In the genomic region with DNA sequence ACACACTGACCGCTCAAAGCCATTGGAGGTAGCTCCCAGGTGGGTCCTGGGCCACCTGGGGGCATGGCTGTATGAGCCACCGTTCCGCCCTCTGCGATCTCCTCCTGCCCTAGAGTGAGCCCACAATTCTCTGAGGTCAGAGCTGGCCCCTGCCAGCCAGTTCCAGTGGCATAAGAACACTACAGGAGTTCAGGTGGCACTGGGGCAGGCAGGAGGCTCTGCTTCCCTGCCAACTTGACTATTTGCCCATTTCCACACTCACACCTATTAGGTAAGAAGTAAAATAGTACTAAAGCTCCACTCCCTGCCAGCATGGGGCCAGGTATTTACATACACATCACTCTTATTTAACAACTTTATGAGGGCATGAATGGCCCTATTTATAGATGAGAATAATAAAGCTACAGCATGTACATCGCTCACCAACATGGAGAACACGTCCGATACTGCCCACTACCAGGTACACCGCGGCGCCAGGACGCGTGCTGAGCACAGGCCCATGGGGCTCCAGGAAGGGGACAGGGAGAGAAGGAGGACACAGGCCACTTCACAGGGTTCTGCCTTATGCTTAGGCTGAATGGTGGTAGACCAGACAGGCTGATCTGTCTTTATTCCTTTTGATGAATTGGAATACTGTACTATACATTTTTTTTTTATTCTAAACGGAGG, we compare ENCODE assay signal across 18 cellular contexts. TPM values are rescaled to one million over a fixed set of nuclear protein-coding genes. Genes with fewer than 3 reads are reported as not detected.
A peak's percentile ranks its signal among the peaks of the same experiment; 100 is the strongest.
DNase-seq lines count a peak whose midpoint lies in the region; ATAC-seq and TF ChIP-seq lines count a peak whose summit lies in the region.
"Had no signal": no experiment of that assay in that cellular context is flagged by ENCODE, and none has a peak within 500 bp of the region (broad histone marks: within the 10 kb centered on the region; RNA-seq: fewer than 3 reads in every experiment).

No MANE protein-coding gene starts in this region.

- H3K9me3 ChIP-seq in PC-3 (ENCODE audit: low read length), result no peaks in the 10 kb centered on the region
- H3K9me3 ChIP-seq: tibial nerve had no signal

- no peaks in the 10 kb centered on the region for H3F3A ChIP-seq in PC-3 (ENCODE audit: low read length, unreplicated experiment)

- no peaks in the 10 kb centered on the region for H3K36me3 ChIP-seq in PC-3 (ENCODE audit: low read depth, low read length)
- H3K36me3 ChIP-seq: cardiac muscle cell, tibial nerve had no signal

- ATAC-seq in activated CD4-positive, alpha-beta T cell treated with anti-CD3 and anti-CD28 coated beads for 36 hours, result no peak
- peak; percentile 24; the same call in 1 of the 2 replicates for ATAC-seq in PC-3
- no peak for ATAC-seq in stimulated activated memory B cell treated with anti-CD40 and anti-IgM and Interleukin-4, amounts not matched to agents 10 μg/mL and 1 μg/mL and 100 μg/mL, for 72 hours
- ATAC-seq in HG03439 (IDR thresholded peaks at IDR 0.05; ENCODE audit: unreplicated experiment), result no peak
- no peak for ATAC-seq in Right ventricle myocardium superior (ENCODE audit: poor library complexity)

- no peaks in the 10 kb centered on the region for H3K27me3 Mint-ChIP-seq in activated CD4-positive, alpha-beta T cell treated with anti-CD3 and anti-CD28 coated beads for 36 hours
- H3K27me3 Mint-ChIP-seq in immature natural killer cell (ENCODE audit: low read depth in 3 of 3), result peaks cover 0 to 6% (median 0%) of the 10 kb centered on the region in 3 donors
- H3K27me3 Mint-ChIP-seq in stimulated activated memory B cell treated with anti-CD40 and anti-IgM and Interleukin-4, amounts not matched to agents 10 μg/mL and 1 μg/mL and 100 μg/mL, for 72 hours, result no peaks in the 10 kb centered on the region

- CTCF ChIA-PET in activated CD4-positive, alpha-beta T cell treated with anti-CD3 and anti-CD28 coated beads for 36 hours (lab: Charles Lee), result interaction anchor here (1.3 to 2.2 kb wide), 2 partner anchors 75 to 335 kb away, joined by 4 to 10 read pairs; no protein-coding TSS in a partner anchor
- CTCF ChIA-PET in PC-3 (lab: Charles Lee), result interaction anchor here (1.1 kb wide), 1 partner anchor 26 kb away, joined by 3 read pairs; the partner anchor contains the start of gene PISD

- H3K27ac Mint-ChIP-seq in activated CD4-positive, alpha-beta T cell treated with anti-CD3 and anti-CD28 coated beads for 36 hours, result peak overlapping the region; percentile 58
- peak overlapping the region in 5 of 6 donors; percentile 57 to 80 (median 70) for H3K27ac Mint-ChIP-seq in immature natural killer cell
- peak overlapping the region; percentile 40 for H3K27ac Mint-ChIP-seq in stimulated activated memory B cell treated with anti-CD40 and anti-IgM and Interleukin-4, amounts not matched to agents 10 μg/mL and 1 μg/mL and 100 μg/mL, for 72 hours

- intact Hi-C loops in activated CD4-positive, alpha-beta T cell treated with anti-CD3 and anti-CD28 coated beads for 36 hours (cut with DNase I, micrococcal nuclease), result loop anchor here (2.0 to 10.0 kb wide), 2 partner anchors 79 to 551 kb away; partner anchors contain the start of gene SMTN (in 1 of the 2)
- intact Hi-C loops in PC-3 (cut with micrococcal nuclease), result loop anchor here (2.0 kb wide), 1 partner anchor 75 kb away; no protein-coding TSS in a partner anchor
- intact Hi-C loops in Right ventricle myocardium superior (cut with DNase I), result no loop called here

- H3K9me2 ChIP-seq in PC-3 (replicated peaks; ENCODE audit: low read length), result no peaks in the 10 kb centered on the region

- no peak for DNase-seq in activated CD4-positive, alpha-beta T cell treated with anti-CD3 and anti-CD28 coated beads for 36 hours
- no peak for DNase-seq in activated CD4-positive, alpha-beta T cell treated with anti-CD3 and anti-CD28 coated beads, Interleukin-2, amount 50 U/mL, for 48 hours
- DNase-seq in PC-3 (no peak), immature natural killer cell (no peak), Right ventricle myocardium superior (no peak), CD1c-positive myeloid dendritic cell (ENCODE audit: extremely low spot score) (no peak)
- DNase-seq: activated CD4-positive, alpha-beta T cell treated with anti-CD3 and anti-CD28 coated beads for 1 hour; DND-41; GM23248; kidney glomerular epithelial cell; NK-92 treated with Interleukin-12 subunit alpha and Interleukin-12 subunit beta, amount 100 ng/mL, for 24 hours; nucleus accumbens had no signal

- no peaks in the 10 kb centered on the region for H3K27me3 ChIP-seq in PC-3 (ENCODE audit: low read length)
- H3K27me3 ChIP-seq: cardiac muscle cell, tibial nerve had no signal

- POLR2A ChIA-PET in activated CD4-positive, alpha-beta T cell treated with anti-CD3 and anti-CD28 coated beads for 36 hours (lab: Charles Lee), result no interaction called here
- POLR2A ChIA-PET in PC-3 (lab: Charles Lee; ENCODE audit: unreplicated experiment), result interaction anchor here (0.5 kb wide), 1 partner anchor 26 kb away, joined by 3 read pairs; the partner anchor contains the start of gene PISD

- H3K4me1 Mint-ChIP-seq in activated CD4-positive, alpha-beta T cell treated with anti-CD3 and anti-CD28 coated beads for 36 hours, result peaks cover 58% of the 10 kb centered on the region
- peaks cover 49 to 56% of the 10 kb centered on the region in 2 donors for H3K4me1 Mint-ChIP-seq in immature natural killer cell
- peaks cover 75% of the 10 kb centered on the region for H3K4me1 Mint-ChIP-seq in stimulated activated memory B cell treated with anti-CD40 and anti-IgM and Interleukin-4, amounts not matched to agents 10 μg/mL and 1 μg/mL and 100 μg/mL, for 72 hours

- no peak overlapping the region for H3K4me3 Mint-ChIP-seq in activated CD4-positive, alpha-beta T cell treated with anti-CD3 and anti-CD28 coated beads for 36 hours
- H3K4me3 Mint-ChIP-seq in immature natural killer cell, result peak overlapping the region in 1 of 5 donors; percentile 20
- H3K4me3 Mint-ChIP-seq in stimulated activated memory B cell treated with anti-CD40 and anti-IgM and Interleukin-4, amounts not matched to agents 10 μg/mL and 1 μg/mL and 100 μg/mL, for 72 hours, result no peak overlapping the region

- TF ChIP-seq CTCF in PC-3 (conservative IDR thresholded peaks at IDR 0.05; ENCODE audit: low read depth, low read length), result no peak

- H3K9ac ChIP-seq in PC-3 (ENCODE audit: low read length), result no peak overlapping the region
- H3K9ac ChIP-seq: GM23248 had no signal

- H3K4me3 ChIP-seq in PC-3 (ENCODE audit: low read length), result no peak overlapping the region
- H3K4me3 ChIP-seq: cardiac muscle cell, GM23248, SK-N-MC, smooth muscle cell, tibial nerve had no signal

- no peaks in the 10 kb centered on the region for H3K9me3 Mint-ChIP-seq in activated CD4-positive, alpha-beta T cell treated with anti-CD3 and anti-CD28 coated beads for 36 hours (ENCODE audit: low read depth)
- no peaks in the 10 kb centered on the region for H3K9me3 Mint-ChIP-seq in immature natural killer cell
- no peaks in the 10 kb centered on the region for H3K9me3 Mint-ChIP-seq in stimulated activated memory B cell treated with anti-CD40 and anti-IgM and Interleukin-4, amounts not matched to agents 10 μg/mL and 1 μg/mL and 100 μg/mL, for 72 hours

- H3K4me2 ChIP-seq in PC-3 (ENCODE audit: low read length), result no peak overlapping the region
- H3K4me2 ChIP-seq: smooth muscle cell had no signal

- BruUV-seq in PC-3 (replicated peaks; lab: Mats Ljungman, UMichigan), result no TSS peak

- H3K4me1 ChIP-seq in PC-3 (ENCODE audit: insufficient read depth, low read length), result no peaks in the 10 kb centered on the region

- H3K36me3 Mint-ChIP-seq in activated CD4-positive, alpha-beta T cell treated with anti-CD3 and anti-CD28 coated beads for 36 hours (ENCODE audit: low read depth), result peaks cover 2% of the 10 kb centered on the region
- H3K36me3 Mint-ChIP-seq in immature natural killer cell, result no peaks in the 10 kb centered on the region
- peaks cover 9% of the 10 kb centered on the region for H3K36me3 Mint-ChIP-seq in stimulated activated memory B cell treated with anti-CD40 and anti-IgM and Interleukin-4, amounts not matched to agents 10 μg/mL and 1 μg/mL and 100 μg/mL, for 72 hours

- peaks cover 58% of the 10 kb centered on the region for H3K79me2 ChIP-seq in PC-3 (ENCODE audit: low read length)

- no peak overlapping the region for H3K27ac ChIP-seq in PC-3 (ENCODE audit: low read length)
- H3K27ac ChIP-seq: cardiac muscle cell, GM23248, SK-N-MC, tibial nerve had no signal

- no peaks in the 10 kb centered on the region for H4K20me1 ChIP-seq in PC-3 (ENCODE audit: low read length)

- no peak overlapping the region for H2AFZ ChIP-seq in PC-3 (ENCODE audit: low read length)
- H2AFZ ChIP-seq: GM23248 had no signal

RNA-seq across cellular contexts. Expression of gene PISD, which starts 26.2 kb away (rescaled TPM):
- 10 to 100 TPM; 30.3 to 37.9 TPM for total RNA-seq in activated CD4-positive, alpha-beta T cell treated with anti-CD3 and anti-CD28 coated beads for 36 hours
- total RNA-seq in PC-3 (2014; rRNA removed) (36.0 and 50.5 TPM in 2 replicates), Right ventricle myocardium superior (16.6 TPM)
- polyA plus RNA-seq in immature natural killer cell, result 10 to 100 TPM; 16.3 to 34.8 (median 25.3) TPM
